ENCODE assay signal across 18 cellular contexts in the genomic region with DNA sequence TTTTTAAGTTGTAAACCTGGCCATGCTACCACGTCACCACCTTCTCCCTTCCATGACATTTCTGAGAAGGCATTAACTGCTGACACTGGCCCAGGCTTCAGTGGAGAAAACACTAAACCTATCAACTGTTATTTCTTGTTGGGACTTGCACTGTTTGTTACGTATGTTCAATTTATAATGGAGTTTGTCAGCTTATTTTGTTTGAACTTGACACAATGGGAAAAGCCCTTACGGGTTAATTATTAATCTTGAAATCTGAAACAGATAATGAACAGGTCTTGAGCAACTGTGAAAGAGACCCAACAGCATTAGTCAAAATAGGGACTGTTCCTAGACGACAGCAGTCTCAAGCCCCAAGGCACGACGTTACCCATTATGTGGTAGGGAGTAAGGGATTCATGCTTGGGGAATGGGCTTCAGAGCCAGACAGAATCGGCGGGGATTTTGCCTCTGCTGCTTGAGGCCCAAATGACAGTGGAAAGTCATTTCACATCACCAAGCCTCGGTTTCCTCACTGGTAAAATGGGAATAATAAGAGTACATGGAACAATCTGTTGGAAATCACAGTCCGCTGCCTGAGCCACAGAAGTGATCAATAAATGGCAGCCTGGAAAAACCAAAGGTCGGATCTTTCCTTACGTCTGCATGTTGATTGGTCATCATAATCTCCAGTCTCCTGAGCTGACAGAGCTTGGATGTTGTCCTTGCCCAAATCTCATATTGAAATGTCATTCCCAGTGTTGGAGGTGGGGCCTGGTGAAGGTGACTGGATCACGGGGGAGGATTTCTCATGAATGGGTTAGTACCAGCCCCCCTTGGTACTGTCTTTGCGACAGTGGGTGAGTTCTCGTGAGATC. TPM values are rescaled to one million over a fixed set of nuclear protein-coding genes. Genes with fewer than 3 reads are reported as not detected.
DNase-seq lines count a peak whose midpoint lies in the region; ATAC-seq and TF ChIP-seq lines count a peak whose summit lies in the region.
"Had no signal": no experiment of that assay in that cellular context is flagged by ENCODE, and none has a peak within 500 bp of the region (broad histone marks: within the 10 kb centered on the region; RNA-seq: fewer than 3 reads in every experiment).

No MANE protein-coding gene starts in this region.

- H3K27ac ChIP-seq in thymus (ENCODE audit: low read depth), result peak overlapping the region; percentile 19
- H3K27ac ChIP-seq in WERI-Rb-1, result no peak overlapping the region
- H3K27ac ChIP-seq: SK-N-MC had no signal

- in situ Hi-C loops in GM13977 (cut with MboI; ENCODE audit: low pct_unique_long_range_greater_than_20kb, low sequenced_read_pairs, unreplicated experiment), result no loop called here

- H3K4me3 ChIP-seq in thymus (ENCODE audit: low read length) (no peak overlapping the region), WERI-Rb-1 (ENCODE audit: low read depth, low read length) (no peak overlapping the region)
- H3K4me3 ChIP-seq: SK-N-MC, skin epidermis had no signal

- H3K27me3 ChIP-seq in thymus (ENCODE audit: control insufficient read depth, insufficient read depth) (no peaks in the 10 kb centered on the region), WERI-Rb-1 (ENCODE audit: insufficient read depth, low read depth, severe bottlenecking) (no peaks in the 10 kb centered on the region)

- no peak for TF ChIP-seq CTCF in WERI-Rb-1 (IDR thresholded peaks at IDR 0.05; ENCODE audit: low read depth, low read length)
- TF ChIP-seq CTCF in GM13977 (IDR thresholded peaks at IDR 0.05; ENCODE audit: extremely low read depth, insufficient read depth, missing control alignments), result no peak

- H3K4me1 ChIP-seq in thymus (ENCODE audit: control insufficient read depth, insufficient read depth, low read length), result no peaks in the 10 kb centered on the region

- DNase-seq in WERI-Rb-1, result no peak
- DNase-seq in effector CD4-positive, alpha-beta T cell, result no peak
- DNase-seq in GM13977 (ENCODE audit: low spot score), result no peak
- DNase-seq: activated B cell treated with CpG ODN at 0.5 μM for 24 hours; activated T-cell treated with anti-CD3 and anti-CD28 coated beads, Interleukin-2, amount 50 U/mL, for 1 hour; CD4-positive, CD25-positive, alpha-beta regulatory T cell; effector CD8-positive, alpha-beta T cell; GF-D8; H7; left ventricle myocardium superior; NCI-H187 treated with DMSO at 0.1 percent for 48 hours; NK-92 treated with Interleukin-12 subunit alpha and Interleukin-12 subunit beta, amount 100 ng/mL, for 24 hours had no signal

- 96% methylated on average over 15 of the region's 15 CpGs for WGBS in thymus

- ATAC-seq in GM19324 (IDR thresholded peaks at IDR 0.05; ENCODE audit: low FRiP score, unreplicated experiment) (peak; percentile 69), HG03354 (IDR thresholded peaks at IDR 0.05; ENCODE audit: poor library complexity, severe bottlenecking, unreplicated experiment) (peak; percentile 64), esophagus mucosa (peak; percentile 87)
- ATAC-seq: left ventricle myocardium superior had no signal

- H3K9me3 ChIP-seq in thymus (ENCODE audit: control insufficient read depth), result no peaks in the 10 kb centered on the region
- no peaks in the 10 kb centered on the region for H3K9me3 ChIP-seq in WERI-Rb-1 (ENCODE audit: severe bottlenecking)

- H3K36me3 ChIP-seq in thymus (ENCODE audit: control insufficient read depth, insufficient read depth) (no peaks in the 10 kb centered on the region), WERI-Rb-1 (no peaks in the 10 kb centered on the region)

RNA-seq across cellular contexts. Expression of gene TIAM1, which starts 44.5 kb away (rescaled TPM):
- total RNA-seq in esophagus mucosa, result 96.7 TPM
- 25.8 TPM for polyA plus RNA-seq in thymus
